In the genomic region with DNA sequence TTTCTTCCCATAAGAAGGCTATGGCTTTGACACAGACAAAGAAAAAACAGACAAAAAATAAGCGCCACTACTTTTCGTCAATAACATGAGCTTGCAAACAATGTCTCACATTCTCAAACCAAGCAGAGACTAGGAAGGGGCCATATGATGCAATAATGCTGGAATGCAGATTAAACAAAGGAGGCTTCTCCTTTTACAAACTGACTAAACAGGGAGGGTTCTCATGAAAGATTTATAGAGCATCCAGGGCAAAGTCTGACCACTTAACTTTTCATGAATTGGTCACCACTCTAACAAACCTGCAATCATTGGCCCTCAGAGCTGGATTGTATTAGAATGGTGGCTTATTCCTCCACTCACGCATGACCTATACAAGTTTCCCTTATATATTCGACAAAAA, we compare ENCODE assay signal across 14 cellular contexts.
DNase-seq lines count a peak whose midpoint lies in the region; ATAC-seq, FAIRE-seq and TF ChIP-seq lines count a peak whose summit lies in the region.
"Had no signal": no experiment of that assay in that cellular context is flagged by ENCODE, and none has a peak within 500 bp of the region (broad histone marks: within the 10 kb centered on the region; RNA-seq: fewer than 3 reads in every experiment).

No MANE protein-coding gene starts in this region.

- no peak for ATAC-seq in GM21381 (IDR thresholded peaks at IDR 0.05; ENCODE audit: unreplicated experiment)

- no peaks in the 10 kb centered on the region for H3K36me3 ChIP-seq in keratinocyte (ENCODE audit: control insufficient read depth in 2 of 2, extremely low read depth in 1 of 2, insufficient read depth in 2 of 2, low read length in 2 of 2)
- H3K36me3 ChIP-seq in MM.1S (replicated peaks; ENCODE audit: insufficient read depth, low read length) = no peaks in the 10 kb centered on the region

- H2AFZ ChIP-seq in keratinocyte (ENCODE audit: control insufficient read depth, low read length) (no peak overlapping the region), MM.1S (ENCODE audit: low read length) (no peak overlapping the region)

- TF ChIP-seq CTCF in astrocyte of the cerebellum (IDR thresholded peaks at IDR 0.05; ENCODE audit: low read depth, low read length, missing control alignments) (no peak), keratinocyte (optimal IDR thresholded peaks at IDR 0.05 in 1 of 3, IDR thresholded peaks at IDR 0.05 in 1 of 3, conservative IDR thresholded peaks at IDR 0.05 in 1 of 3; ENCODE audit: extremely low read depth in 1 of 3, insufficient read depth in 2 of 3, low read length in 3 of 3) (no peak), MM.1S (IDR thresholded peaks at IDR 0.05; ENCODE audit: low read length) (no peak), chondrocyte (IDR thresholded peaks at IDR 0.05) (no peak)

- in situ Hi-C loops in astrocyte of the cerebellum (cut with HindIII; ENCODE audit: low sequenced_read_pairs) = no loop called here

- H3K4me3 ChIP-seq in astrocyte of the cerebellum (ENCODE audit: low read depth, low read length) (no peak overlapping the region), keratinocyte (ENCODE audit: control insufficient read depth in 2 of 3, extremely low read depth in 1 of 3, insufficient read depth in 2 of 3, low read depth in 1 of 3, low read length in 3 of 3) (no peak overlapping the region), MM.1S (ENCODE audit: low read length) (no peak overlapping the region)

- DNase-seq in AG08396 (ENCODE audit: low spot score) = peak; percentile 1
- peak; percentile 15 for DNase-seq in HuH-7.5 (ENCODE audit: low spot score)
- DNase-seq in astrocyte of the cerebellum (ENCODE audit: low read depth) = peak; percentile 57
- peak; percentile 40 for DNase-seq in keratinocyte (ENCODE audit: low read depth, low spot score)
- no peak for DNase-seq in MM.1S
- DNase-seq in chondrocyte (ENCODE audit: low spot score) = no peak
- DNase-seq in NCI-H1105 treated with DMSO at 0.1 percent for 48 hours (lab: John Stamatoyannopoulos, UW) = no peak
- DNase-seq: activated gamma-delta T cell treated with Interleukin-2 at 50 U/mL for 16 hours, naive B cell, NCI-H446 treated with DMSO at 0.1 percent for 48 hours, T-helper 9 cell had no signal

- dilution Hi-C loops in keratinocyte (cut with MboI; ENCODE audit: extremely low pct_ligation_motif_present, low sequenced_read_pairs) = no loop called here

- no peaks in the 10 kb centered on the region for H3K9me3 Mint-ChIP-seq in chondrocyte (ENCODE audit: low read depth)
- H3K9me3 Mint-ChIP-seq: type B pancreatic cell had no signal

- no peaks in the 10 kb centered on the region for H3K9me1 ChIP-seq in keratinocyte (ENCODE audit: control insufficient read depth, extremely low read depth, insufficient read depth, low read length)

- H3K9me3 ChIP-seq in keratinocyte (ENCODE audit: control insufficient read depth, low read depth, low read length) (no peaks in the 10 kb centered on the region), MM.1S (replicated peaks; ENCODE audit: insufficient read depth, low read length) (no peaks in the 10 kb centered on the region)

- no peaks in the 10 kb centered on the region for H4K20me1 ChIP-seq in keratinocyte (ENCODE audit: control insufficient read depth, extremely low read depth, insufficient read depth, low read length)
- no peaks in the 10 kb centered on the region for H4K20me1 ChIP-seq in MM.1S (ENCODE audit: insufficient read depth, low read length)

- peaks cover 5% of the 10 kb centered on the region for H3K4me1 Mint-ChIP-seq in chondrocyte (ENCODE audit: low read depth)
- H3K4me1 Mint-ChIP-seq: naive B cell had no signal

- peaks cover 4% of the 10 kb centered on the region for H3K27me3 Mint-ChIP-seq in chondrocyte (ENCODE audit: low read depth)
- H3K27me3 Mint-ChIP-seq: naive B cell, type B pancreatic cell had no signal

- H3K27ac Mint-ChIP-seq in chondrocyte (ENCODE audit: unreplicated experiment) = no peak overlapping the region
- H3K27ac Mint-ChIP-seq: naive B cell, type B pancreatic cell had no signal

- no peaks in the 10 kb centered on the region for H3K36me3 Mint-ChIP-seq in chondrocyte (ENCODE audit: low read depth)
- H3K36me3 Mint-ChIP-seq: naive B cell, type B pancreatic cell had no signal

- H3K4me2 ChIP-seq in keratinocyte (ENCODE audit: control insufficient read depth, extremely low read depth, insufficient read depth, low read depth, low read length) = no peak overlapping the region
- no peak overlapping the region for H3K4me2 ChIP-seq in MM.1S (ENCODE audit: low read depth, low read length)

- H3K9ac ChIP-seq in keratinocyte (ENCODE audit: control insufficient read depth, extremely low read depth, insufficient read depth, low read length) (no peak overlapping the region), MM.1S (ENCODE audit: low read length) (no peak overlapping the region)

- H3K9me2 ChIP-seq in MM.1S (replicated peaks; ENCODE audit: insufficient read depth, low read length) = no peaks in the 10 kb centered on the region

- peak; percentile 53 for FAIRE-seq in keratinocyte (lab: Jason Lieb, UNC)
- FAIRE-seq: GM12891 had no signal

- H3K27ac ChIP-seq in keratinocyte (ENCODE audit: control insufficient read depth, insufficient read depth, low read length) (no peak overlapping the region), MM.1S (ENCODE audit: low read length) (no peak overlapping the region)

- H3K4me1 ChIP-seq in keratinocyte (ENCODE audit: control insufficient read depth, extremely low read depth, insufficient read depth, low read length) = peaks cover 4% of the 10 kb centered on the region
- no peaks in the 10 kb centered on the region for H3K4me1 ChIP-seq in MM.1S (ENCODE audit: low read length)

- no peaks in the 10 kb centered on the region for H3K27me3 ChIP-seq in keratinocyte (ENCODE audit: control insufficient read depth, extremely low read depth, insufficient read depth, low read length)
- no peaks in the 10 kb centered on the region for H3K27me3 ChIP-seq in MM.1S (replicated peaks; ENCODE audit: insufficient read depth, low read length)

- H3K79me2 ChIP-seq in keratinocyte (ENCODE audit: control insufficient read depth, insufficient read depth, low read length) = no peaks in the 10 kb centered on the region
- no peaks in the 10 kb centered on the region for H3K79me2 ChIP-seq in MM.1S (ENCODE audit: low read length)

- H3K4me3 Mint-ChIP-seq in chondrocyte (ENCODE audit: unreplicated experiment) = no peak overlapping the region
- H3K4me3 Mint-ChIP-seq: naive B cell, type B pancreatic cell had no signal

- no peaks in the 10 kb centered on the region for H3F3A ChIP-seq in MM.1S (ENCODE audit: insufficient read depth, low read length)

Comparison
In these comparisons a context has a peak if more than half of its experiments do, and no peak if none do; other contexts are left out.
1. DNase-seq: peak in AG08396 (single experiment), HuH-7.5 (single experiment), astrocyte of the cerebellum (single experiment) and keratinocyte (single experiment); none in MM.1S (single experiment), chondrocyte (single experiment) and NCI-H1105 treated with DMSO at 0.1 percent for 48 hours (single experiment).